In genomic region chr16:89657442-89658220, GRCh38 we compare ENCODE assay signal across 8 cellular contexts. TPM values are rescaled to one million over a fixed set of nuclear protein-coding genes. Genes with fewer than 3 reads are reported as not detected.
DNase-seq lines count a peak whose midpoint lies in the region; ATAC-seq, FAIRE-seq and TF ChIP-seq lines count a peak whose summit lies in the region.

TSS of gene CHMP1A (minus strand) at chr16:89657708. CDS start at chr16:89657588, 120 bp downstream.
TSS of gene SPATA33 (plus strand) at chr16:89657836. CDS start at chr16:89657912, 76 bp downstream.

- peak within 1 kb of the TSS in 4 of 5 donors; percentile 44 to 88 (median 59) for H3K27ac ChIP-seq in adrenal gland
- H3K27ac ChIP-seq in prostate gland = peak within 1 kb of the TSS; percentile 72 to 73

- peak; percentile 89 for ATAC-seq in HG02642 (IDR thresholded peaks at IDR 0.05; ENCODE audit: poor library complexity, unreplicated experiment)
- peak; percentile 98 to 99 for ATAC-seq in left cardiac atrium

- WGBS in adrenal gland, 4 donors = 0 to 3% (median 1%) methylated on average over 5 to 99 of the region's 99 CpGs
- 0% methylated on average over 91 of the region's 99 CpGs for WGBS in prostate gland

- no peaks in the 10 kb centered on the region for H3K27me3 ChIP-seq in adrenal gland
- no peaks in the 10 kb centered on the region for H3K27me3 ChIP-seq in prostate gland (replicated peaks; ENCODE audit: insufficient read depth)

- TF ChIP-seq POLR2A in GM12892 (IDR thresholded peaks at IDR 0.05; ENCODE audit: low read depth, low read length) (peak; percentile 92), adrenal gland (IDR thresholded peaks at IDR 0.05) (peak; percentile 21 to 47), prostate gland (IDR thresholded peaks at IDR 0.05) (peak; percentile 55)

- no peak for TF ChIP-seq CTCF in adrenal gland (IDR thresholded peaks at IDR 0.05)
- no peak for TF ChIP-seq CTCF in prostate gland (IDR thresholded peaks at IDR 0.05)

- H3K9me3 ChIP-seq in adrenal gland (replicated peaks in 1 of 3) (no peaks in the 10 kb centered on the region), prostate gland (no peaks in the 10 kb centered on the region)

- intact Hi-C loops in adrenal gland (cut with DNase I) = no loop called here
- intact Hi-C loops in left cardiac atrium (cut with DNase I) = no loop called here
- intact Hi-C loops in prostate gland (cut with DNase I) = no loop called here

- H3K4me3 ChIP-seq in adrenal gland = peak within 1 kb of the TSS; percentile 62 to 92 (median 78)
- peak within 1 kb of the TSS; percentile 86 to 94 for H3K4me3 ChIP-seq in prostate gland

- peak; percentile 86 for FAIRE-seq in GM12892 (lab: Jason Lieb, UNC)

- peaks cover 10 to 19% of the 10 kb centered on the region in 2 donors for H3K4me1 ChIP-seq in adrenal gland (replicated peaks in 1 of 2)
- peaks cover 10% of the 10 kb centered on the region for H3K4me1 ChIP-seq in prostate gland (replicated peaks)

- H3K36me3 ChIP-seq in adrenal gland (replicated peaks in 1 of 2) (no peaks in the 10 kb centered on the region), prostate gland (no peaks in the 10 kb centered on the region)

- DNase-seq in GM12892 (ENCODE audit: insufficient read length) (peak; percentile 96), NCI-H1105 (lab: John Stamatoyannopoulos, UW) (peak; percentile 58), T-helper 1 cell (peak; percentile 88 to 94 (median 89)), adrenal gland (peak; percentile 87 to 93 (median 91)), left cardiac atrium (peak; percentile 91), prostate gland (ENCODE audit: low spot score) (peak; percentile 81), ureter (ENCODE audit: low spot score) (peak; percentile 92)

RNA-seq across cellular contexts. Expression of gene CHMP1A, which starts in this region (rescaled TPM):
- polyA plus RNA-seq in GM12892 (2012; ENCODE audit: missing spikeins) = 29.3 TPM
- 10 to 100 TPM; 61.0 to 100.0 (median 64.6) TPM for total RNA-seq in adrenal gland
- polyA plus RNA-seq in adrenal gland = 10 to 100 TPM; 32.5 to 91.5 (median 79.0) TPM
- 10 to 100 TPM; 41.7 to 51.9 TPM for total RNA-seq in left cardiac atrium
- 100 to 1,000 TPM in 1 of 2 donors, 10 to 100 TPM in 1; 75.8 to 128 TPM for total RNA-seq in prostate gland
- total RNA-seq in ureter = 84.7 TPM

RNA-seq across cellular contexts. Expression of gene SPATA33, which starts in this region (rescaled TPM):
- 7.3 TPM for polyA plus RNA-seq in GM12892 (2012; ENCODE audit: missing spikeins)
- total RNA-seq in adrenal gland = 1 to 10 TPM; 1.9 to 7.5 (median 3.7) TPM
- polyA plus RNA-seq in adrenal gland = 10 to 100 TPM in 1 of 3 donors, 1 to 10 TPM in 2; 5.1 to 13.5 (median 6.5) TPM
- 1 to 10 TPM; 2.4 to 3.6 TPM for total RNA-seq in left cardiac atrium
- total RNA-seq in prostate gland = 10 to 100 TPM in 1 of 2 donors, 1 to 10 TPM in 1; 5.6 to 14.6 TPM
- 7.4 TPM for total RNA-seq in ureter

Comparison
In these comparisons a context has a peak if more than half of its experiments do, and no peak if none do; other contexts are left out.
1. Peak in every context shown above with its lines: DNase-seq, ATAC-seq, H3K4me3 ChIP-seq and H3K27ac ChIP-seq.
2. POLR2A ChIP-seq: peak in every context shown above with its lines; median percentile 92 in GM12892; 55 in prostate gland; 34 in adrenal gland.